ENCODE assay signal across 25 cellular contexts in the genomic region with DNA sequence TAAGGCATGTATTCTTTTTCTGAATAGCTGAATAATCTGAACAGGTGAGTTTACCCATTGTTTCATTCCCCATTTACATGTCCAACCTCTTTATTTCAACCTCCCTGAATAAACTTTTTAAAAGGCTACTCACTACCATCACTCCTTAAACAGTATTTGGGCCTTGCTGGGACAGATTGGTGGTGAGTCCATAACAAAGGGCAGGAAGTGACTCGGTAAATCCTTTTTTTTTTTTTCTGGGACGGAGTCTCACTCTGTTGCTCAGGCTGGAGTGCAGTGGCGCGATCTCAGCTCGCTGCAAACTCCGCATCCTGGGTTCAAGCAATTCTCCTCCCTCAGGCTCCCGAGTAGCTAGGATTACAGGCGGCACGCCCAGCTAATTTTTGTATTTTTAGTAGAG.
"Had no signal": no experiment of that assay in that cellular context is flagged by ENCODE, and none has a peak within 500 bp of the region (broad histone marks: within the 10 kb centered on the region; RNA-seq: fewer than 3 reads in every experiment).

No MANE protein-coding gene starts in this region.

- DNase-seq: colonic mucosa; effector CD8-positive, alpha-beta T cell; endodermal cell; heart left ventricle; left cardiac atrium; left lung; naive thymus-derived CD8-positive, alpha-beta T cell; nephron progenitor cell; nucleus accumbens; ovary; posterior cingulate gyrus; psoas muscle; right cardiac atrium; sigmoid colon; spleen; stimulated activated naive B cell treated with anti-CD40 and anti-IgM and Interleukin-4, amounts not matched to agents 10 μg/mL and 1 μg/mL and 100 μg/mL, for 72 hours; transverse colon; upper lobe of right lung; uterus had no signal

- FAIRE-seq: islet of Langerhans had no signal

- H3K27ac ChIP-seq: colonic mucosa, esophagus muscularis mucosa, foreskin keratinocyte, gastroesophageal sphincter, heart left ventricle, hepatocyte, left lung, ovary, psoas muscle, sigmoid colon, spleen, thoracic aorta, transverse colon, upper lobe of right lung, uterus had no signal

- H3K4me1 ChIP-seq: colonic mucosa, esophagus muscularis mucosa, gastroesophageal sphincter, left lung, psoas muscle, sigmoid colon, spleen, transverse colon, upper lobe of right lung, uterus had no signal

- H3K4me3 ChIP-seq: colonic mucosa, esophagus muscularis mucosa, gastroesophageal sphincter, heart left ventricle, hepatocyte, left lung, ovary, psoas muscle, sigmoid colon, spleen, thoracic aorta, transverse colon, upper lobe of right lung, uterus had no signal

- H3K9me3 ChIP-seq: colonic mucosa, esophagus muscularis mucosa, gastroesophageal sphincter, heart left ventricle, left lung, ovary, psoas muscle, sigmoid colon, spleen, thoracic aorta, transverse colon, upper lobe of right lung, uterus had no signal

- ATAC-seq: gastroesophageal sphincter; heart left ventricle; left cardiac atrium; left lung; naive thymus-derived CD8-positive, alpha-beta T cell; psoas muscle; right cardiac atrium; stimulated activated naive B cell treated with anti-CD40 and anti-IgM and Interleukin-4, amounts not matched to agents 10 μg/mL and 1 μg/mL and 100 μg/mL, for 72 hours; upper lobe of right lung had no signal

- H3K36me3 ChIP-seq: colonic mucosa, esophagus muscularis mucosa, gastroesophageal sphincter, heart left ventricle, left lung, ovary, sigmoid colon, spleen, thoracic aorta, transverse colon, upper lobe of right lung, uterus had no signal

- H3K27me3 ChIP-seq: colonic mucosa, esophagus muscularis mucosa, foreskin keratinocyte, gastroesophageal sphincter, heart left ventricle, hepatocyte, left lung, ovary, sigmoid colon, spleen, transverse colon, upper lobe of right lung, uterus had no signal

- H2AFZ ChIP-seq: hepatocyte had no signal

- H3K79me2 ChIP-seq: hepatocyte had no signal

- H3K4me2 ChIP-seq: hepatocyte had no signal
